ENCODE assay signal across 12 cellular contexts in genomic region chr6:169224185-169224695, GRCh38. TPM values are rescaled to one million over a fixed set of nuclear protein-coding genes. Genes with fewer than 3 reads are reported as not detected.
A peak's percentile ranks its signal among the peaks of the same experiment; 100 is the strongest.
DNase-seq lines count a peak whose midpoint lies in the region; ATAC-seq and TF ChIP-seq lines count a peak whose summit lies in the region.
"Had no signal": no experiment of that assay in that cellular context is flagged by ENCODE, and none has a peak within 500 bp of the region (broad histone marks: within the 10 kb centered on the region; RNA-seq: fewer than 3 reads in every experiment).

No MANE protein-coding gene starts in this region.

- no peaks in the 10 kb centered on the region for H3K4me1 ChIP-seq in right lobe of liver
- no peaks in the 10 kb centered on the region for H3K4me1 ChIP-seq in body of pancreas

- no peak for TF ChIP-seq CTCF in epithelial cell of esophagus (IDR thresholded peaks at IDR 0.05; ENCODE audit: insufficient read depth, low read depth, low read length, missing control alignments)
- no peak for TF ChIP-seq CTCF in right lobe of liver (IDR thresholded peaks at IDR 0.05)
- TF ChIP-seq CTCF in body of pancreas (IDR thresholded peaks at IDR 0.05), result no peak

- H3K27me3 ChIP-seq in right lobe of liver (no peaks in the 10 kb centered on the region), body of pancreas (no peaks in the 10 kb centered on the region)

- H3K27ac ChIP-seq in right lobe of liver, result no peak overlapping the region
- H3K27ac ChIP-seq in body of pancreas, result no peak overlapping the region

- no peaks in the 10 kb centered on the region for H3K36me3 ChIP-seq in right lobe of liver
- H3K36me3 ChIP-seq in body of pancreas (replicated peaks in 1 of 2; ENCODE audit: insufficient read depth in 1 of 2, low read depth in 2 of 2), result no peaks in the 10 kb centered on the region

- ATAC-seq in right lobe of liver (peak in 3 of 4 donors; percentile 23 to 43 (median 28)), GM18505 (IDR thresholded peaks at IDR 0.05; ENCODE audit: unreplicated experiment) (no peak), body of pancreas (no peak), GM21786 (IDR thresholded peaks at IDR 0.05; ENCODE audit: unreplicated experiment) (no peak)

- TF ChIP-seq POLR2A in right lobe of liver (IDR thresholded peaks at IDR 0.05), result no peak
- TF ChIP-seq POLR2A in GM18505 (IDR thresholded peaks at IDR 0.05; ENCODE audit: borderline replicate concordance, extremely low read depth, insufficient read depth, insufficient read length), result no peak
- no peak for TF ChIP-seq POLR2A in body of pancreas (IDR thresholded peaks at IDR 0.05)

- intact Hi-C loops in right lobe of liver (cut with DNase I), result no loop called here
- intact Hi-C loops in body of pancreas (cut with DNase I), result no loop called here

- 45% methylated on average over 4 of the region's 10 CpGs for WGBS in right lobe of liver (ENCODE audit: insufficient coverage, low coverage, low lambda C conversion rate, missing lambda C conversion rate)
- WGBS in body of pancreas, 2 donors, result 48 to 49% methylated on average over 8 to 10 of the region's 10 CpGs

- H3K4me3 ChIP-seq in epithelial cell of esophagus (ENCODE audit: low read length) (no peak overlapping the region), right lobe of liver (no peak overlapping the region), body of pancreas (no peak overlapping the region)

- peak; percentile 30 for DNase-seq in activated effector memory CD4-positive, alpha-beta T cell treated with anti-CD3 and anti-CD28 coated beads, Interleukin-2, amount 50 U/mL, for 16 hours
- no peak for DNase-seq in activated effector memory CD4-positive, alpha-beta T cell treated with Interleukin-2 at 50 U/mL for 16 hours
- peak; percentile 91 for DNase-seq in epithelial cell of esophagus (ENCODE audit: low read depth)
- DNase-seq in right lobe of liver, result peak in 1 of 3 donors; percentile 39
- DNase-seq in body of pancreas, result no peak
- no peak for DNase-seq in iPS-NIHi7 (ENCODE audit: extremely low spot score)
- DNase-seq: activated T-cell treated with anti-CD3 and anti-CD28 coated beads, Interleukin-2, amount 50 U/mL, for 48 hours; central memory CD4-positive, alpha-beta T cell; DMS53; NCI-H345 had no signal

- H3K9me3 ChIP-seq in right lobe of liver (no peaks in the 10 kb centered on the region), body of pancreas (no peaks in the 10 kb centered on the region)

RNA-seq across cellular contexts. Expression of gene THBS2, which starts 29.4 kb away (rescaled TPM):
- 10 to 100 TPM in 1 of 6 experiments, 1 to 10 TPM in 5; 2.7 to 28.7 (median 7.8) TPM for total RNA-seq in right lobe of liver
- total RNA-seq in body of pancreas, result 1 to 10 TPM; 8.9 to 9.6 TPM

Comparison
In these comparisons a context has a peak if more than half of its experiments do, and no peak if none do; other contexts are left out.
1. DNase-seq: peak in activated effector memory CD4-positive, alpha-beta T cell treated with anti-CD3 and anti-CD28 coated beads, Interleukin-2, amount 50 U/mL, for 16 hours (single experiment) and epithelial cell of esophagus (single experiment); none in activated effector memory CD4-positive, alpha-beta T cell treated with Interleukin-2 at 50 U/mL for 16 hours (single experiment), body of pancreas (0 of 4) and iPS-NIHi7 (single experiment).
2. ATAC-seq: peak in right lobe of liver (3 of 4); none in GM18505 (single experiment), body of pancreas (single experiment) and GM21786 (single experiment).